In the genomic region with DNA sequence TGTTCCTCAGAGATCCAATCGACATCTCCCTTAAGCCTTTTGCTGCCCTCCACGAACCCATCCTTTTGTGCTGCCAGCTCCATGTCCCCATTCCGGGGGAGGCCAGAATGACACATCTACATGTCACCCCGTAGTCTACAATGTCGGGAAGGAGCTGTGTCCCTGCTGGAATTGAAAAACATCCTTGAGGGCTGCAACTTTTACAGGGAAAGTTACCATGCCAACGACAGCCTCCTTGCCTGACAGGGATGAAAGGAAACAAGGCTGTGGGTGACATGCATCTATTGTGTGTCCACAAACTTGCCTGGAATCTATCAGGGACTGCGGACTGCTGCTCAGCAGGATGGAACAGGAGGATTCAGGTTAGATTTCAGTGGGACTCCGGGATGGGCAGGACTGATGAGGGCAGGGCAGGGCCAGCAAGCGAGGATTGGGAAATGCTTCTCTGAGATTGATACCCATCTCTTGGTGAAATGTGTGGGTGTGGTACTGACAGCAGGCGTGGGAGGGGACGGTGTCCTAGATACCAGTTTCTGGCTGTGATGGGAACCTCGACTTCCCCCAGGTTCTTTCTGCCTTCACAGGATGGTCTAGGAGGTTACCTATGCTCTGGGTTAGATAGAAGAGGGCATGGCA, we compare ENCODE assay signal across 11 cellular contexts. TPM values are rescaled to one million over a fixed set of nuclear protein-coding genes. Genes with fewer than 3 reads are reported as not detected.
DNase-seq lines count a peak whose midpoint lies in the region; ATAC-seq and TF ChIP-seq lines count a peak whose summit lies in the region.
"Had no signal": no experiment of that assay in that cellular context is flagged by ENCODE, and none has a peak within 500 bp of the region (broad histone marks: within the 10 kb centered on the region; RNA-seq: fewer than 3 reads in every experiment).

No MANE protein-coding gene starts in this region.

- H3K27me3 ChIP-seq in HAP-1 (ENCODE audit: low read depth): no peaks in the 10 kb centered on the region

- H3K9me3 Mint-ChIP-seq in nephron: no peaks in the 10 kb centered on the region
- no peaks in the 10 kb centered on the region for H3K9me3 Mint-ChIP-seq in chondrocyte (ENCODE audit: low read depth)

- no peaks in the 10 kb centered on the region for H3K36me3 Mint-ChIP-seq in nephron (ENCODE audit: low read depth)
- H3K36me3 Mint-ChIP-seq in chondrocyte (ENCODE audit: low read depth): no peaks in the 10 kb centered on the region

- H3K4me1 Mint-ChIP-seq in nephron: peaks cover 42% of the 10 kb centered on the region
- peaks cover 12% of the 10 kb centered on the region for H3K4me1 Mint-ChIP-seq in chondrocyte (ENCODE audit: low read depth)

- no peak for TF ChIP-seq CTCF in C4-2B (conservative IDR thresholded peaks at IDR 0.05)
- no peak for TF ChIP-seq CTCF in nephron (IDR thresholded peaks at IDR 0.05; ENCODE audit: unreplicated experiment in 3 of 3)
- no peak for TF ChIP-seq CTCF in chondrocyte (IDR thresholded peaks at IDR 0.05)

- H3K4me3 Mint-ChIP-seq in nephron (peak overlapping the region; percentile 71 to 75 (median 75)), chondrocyte (ENCODE audit: unreplicated experiment) (no peak overlapping the region)

- H3K4me1 ChIP-seq in HAP-1: peaks cover 20% of the 10 kb centered on the region

- peak overlapping the region; percentile 37; the same call in 1 of the 2 replicates for H3K4me3 ChIP-seq in HAP-1

- H3K27ac ChIP-seq in C4-2B: peak overlapping the region; percentile 80; the same call in 1 of the 2 replicates
- H3K27ac ChIP-seq in caudate nucleus (ENCODE audit: low read depth, low read length): peak overlapping the region; percentile 68

- no peaks in the 10 kb centered on the region for H3K9me3 ChIP-seq in HAP-1
- H3K9me3 ChIP-seq: spleen had no signal

- no peak for ATAC-seq in GM19395 (IDR thresholded peaks at IDR 0.05; ENCODE audit: unreplicated experiment)

- H3K36me3 ChIP-seq in HAP-1 (replicated peaks): no peaks in the 10 kb centered on the region
- H3K36me3 ChIP-seq: spleen had no signal

- no peak for DNase-seq in HAP-1 (ENCODE audit: low spot score in 2 of 2)
- peak in 14 of 61 donors; percentile 11 to 66 (median 43) for DNase-seq in caudate nucleus (lab: John Stamatoyannopoulos, UW)
- no peak for DNase-seq in stimulated activated CD4-positive, alpha-beta T cell treated with anti-CD3 and anti-CD28 coated beads, Interleukin-2, amount 100 ng/mL, for 24 hours
- DNase-seq in chondrocyte (ENCODE audit: low spot score): no peak
- DNase-seq in activated CD4-positive, CD25-positive, alpha-beta regulatory T cell (lab: John Stamatoyannopoulos, UW): no peak
- DNase-seq: activated CD4-positive, alpha-beta T cell treated with anti-CD3 and anti-CD28 coated beads, Interleukin-2, amount 50 U/mL, for 1 hour; NCI-H526 treated with DMSO at 0.1 percent for 48 hours; spleen had no signal

- peaks cover 21% of the 10 kb centered on the region for H3K27me3 Mint-ChIP-seq in nephron (ENCODE audit: low read depth)
- H3K27me3 Mint-ChIP-seq in chondrocyte (ENCODE audit: low read depth): peaks cover 18% of the 10 kb centered on the region

- in situ Hi-C loops in HAP-1 (cut with MboI; ENCODE audit: low sequenced_read_pairs): no loop called here

- H3K27ac Mint-ChIP-seq in nephron (peak overlapping the region in 2 of 3 experiments; percentile 6 to 40), chondrocyte (ENCODE audit: unreplicated experiment) (no peak overlapping the region)

RNA-seq across cellular contexts. Expression of a gene that starts 25.5 kb away (rescaled TPM):
- 47.6 to 103 TPM (median 82.5 TPM) in 3 replicates for total RNA-seq in chondrocyte

RNA-seq across cellular contexts. Expression of a gene that starts 51.9 kb away (rescaled TPM):
- 30.2 to 35.1 TPM (median 34.6 TPM) in 3 replicates for total RNA-seq in chondrocyte

RNA-seq across cellular contexts. Expression of a gene that starts 52.3 kb away (rescaled TPM):
- 85.2 to 92.1 TPM (median 88.6 TPM) in 3 replicates for total RNA-seq in chondrocyte
